Comparison of ENCODE assay signal across 11 cellular contexts in the genomic region with DNA sequence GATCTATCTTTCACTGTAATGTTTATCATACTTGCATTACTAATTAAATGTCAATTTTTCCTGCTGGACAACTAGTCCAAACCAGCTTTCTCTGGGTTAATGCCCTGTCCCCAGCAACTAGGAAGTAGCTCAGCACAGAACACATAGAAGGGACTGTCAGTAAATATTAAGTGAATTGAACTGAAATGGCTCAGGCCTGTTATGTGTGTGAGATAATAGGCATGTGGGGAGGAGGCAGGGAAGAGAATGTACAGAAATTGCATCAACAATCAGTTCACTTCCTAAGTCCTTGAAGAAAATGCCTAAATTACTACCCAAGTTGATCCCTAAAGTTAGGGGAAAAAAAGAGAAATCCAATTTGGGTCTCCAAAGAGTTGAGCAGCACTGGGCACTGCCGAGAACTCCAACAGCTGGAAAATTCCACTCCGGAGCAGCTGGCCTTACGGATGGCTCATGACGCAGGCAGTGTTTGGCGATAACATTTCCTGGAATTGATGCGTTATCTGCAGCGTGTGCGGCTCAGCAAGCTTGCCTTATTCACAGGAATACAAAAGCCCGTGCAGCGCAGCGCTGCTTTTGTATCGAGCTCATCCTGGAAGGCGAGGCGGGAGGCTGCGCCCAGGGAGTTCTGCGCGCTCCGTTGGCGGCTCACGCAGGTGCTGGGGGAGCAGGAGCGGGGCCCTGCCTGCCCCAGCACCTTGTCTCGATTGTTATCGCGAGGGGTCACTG.
A peak's percentile ranks its signal among the peaks of the same experiment; 100 is the strongest.
DNase-seq lines count a peak whose midpoint lies in the region; ATAC-seq and TF ChIP-seq lines count a peak whose summit lies in the region.
"Had no signal": no experiment of that assay in that cellular context is flagged by ENCODE, and none has a peak within 500 bp of the region (broad histone marks: within the 10 kb centered on the region; RNA-seq: fewer than 3 reads in every experiment).

No MANE protein-coding gene starts in this region.

- H2BK12ac ChIP-seq in mesenchymal stem cell (ENCODE audit: low read length in 2 of 2) = no peak overlapping the region

- peak overlapping the region in 1 of 4 donors; percentile 43 for H3K27ac ChIP-seq in esophagus squamous epithelium
- H3K27ac ChIP-seq in mesenchymal stem cell (ENCODE audit: low read length, poor library complexity, severe bottlenecking) = no peak overlapping the region
- H3K27ac ChIP-seq in upper lobe of right lung = peak overlapping the region; percentile 9

- no peak overlapping the region for H4K8ac ChIP-seq in mesenchymal stem cell (ENCODE audit: low read length)

- no peaks in the 10 kb centered on the region for H3K36me3 ChIP-seq in esophagus squamous epithelium
- no peaks in the 10 kb centered on the region for H3K36me3 ChIP-seq in mesenchymal stem cell (ENCODE audit: control insufficient read depth in 1 of 2, insufficient read depth in 2 of 2, low read depth in 1 of 2, low read length in 2 of 2)
- H3K36me3 ChIP-seq in upper lobe of right lung = no peaks in the 10 kb centered on the region

- H3K4me1 ChIP-seq in esophagus squamous epithelium (peaks cover 0 to 8% (median 0%) of the 10 kb centered on the region in 3 donors), mesenchymal stem cell (ENCODE audit: control insufficient read depth, insufficient read depth, low read depth, low read length) (no peaks in the 10 kb centered on the region), upper lobe of right lung (no peaks in the 10 kb centered on the region)

- 18 to 31% methylated on average over 10 to 19 of the region's 24 CpGs for WGBS in esophagus squamous epithelium, 2 donors
- 93% methylated on average over 24 of the region's 24 CpGs for WGBS in mesenchymal stem cell

- no peak overlapping the region for H3K23ac ChIP-seq in mesenchymal stem cell (ENCODE audit: low read length in 2 of 2)

- no peak overlapping the region for H3K18ac ChIP-seq in mesenchymal stem cell (ENCODE audit: low read depth in 1 of 2, low read length in 2 of 2)

- intact Hi-C loops in esophagus squamous epithelium (cut with DNase I) (no loop called here), upper lobe of right lung (cut with DNase I) (no loop called here)

- peak; percentile 43 for ATAC-seq in upper lobe of right lung
- no peak for ATAC-seq in GM21529 (IDR thresholded peaks at IDR 0.05; ENCODE audit: unreplicated experiment)
- ATAC-seq in HG02938 (IDR thresholded peaks at IDR 0.05; ENCODE audit: unreplicated experiment) = no peak

- no peaks in the 10 kb centered on the region for H3K27me3 ChIP-seq in esophagus squamous epithelium
- no peaks in the 10 kb centered on the region for H3K27me3 ChIP-seq in mesenchymal stem cell (ENCODE audit: control insufficient read depth in 1 of 2, insufficient read depth in 1 of 2, low read length in 2 of 2)
- no peaks in the 10 kb centered on the region for H3K27me3 ChIP-seq in upper lobe of right lung

- H3K9me3 ChIP-seq in esophagus squamous epithelium = no peaks in the 10 kb centered on the region
- H3K9me3 ChIP-seq in mesenchymal stem cell (ENCODE audit: control insufficient read depth, low read length) = peaks cover 4% of the 10 kb centered on the region
- H3K9me3 ChIP-seq in upper lobe of right lung = no peaks in the 10 kb centered on the region

- no peak overlapping the region for H4K91ac ChIP-seq in mesenchymal stem cell (ENCODE audit: low read length)

- TF ChIP-seq CTCF in esophagus squamous epithelium (IDR thresholded peaks at IDR 0.05) = no peak
- no peak for TF ChIP-seq CTCF in upper lobe of right lung (IDR thresholded peaks at IDR 0.05)

- H3K14ac ChIP-seq in mesenchymal stem cell (ENCODE audit: low read length in 2 of 2) = no peak overlapping the region

- H3K4me2 ChIP-seq in mesenchymal stem cell (ENCODE audit: low read length, poor library complexity, severe bottlenecking) = no peak overlapping the region

- no peak overlapping the region for H2AFZ ChIP-seq in mesenchymal stem cell (ENCODE audit: low read depth, low read length)

- no peak overlapping the region for H3K4ac ChIP-seq in mesenchymal stem cell (ENCODE audit: low read depth in 1 of 2, low read length in 2 of 2)

- no peak overlapping the region for H2BK5ac ChIP-seq in mesenchymal stem cell (ENCODE audit: low read depth, low read length, poor library complexity, severe bottlenecking)

- peak overlapping the region; percentile 38 for H3K9ac ChIP-seq in mesenchymal stem cell (ENCODE audit: low read length)

- H2AK5ac ChIP-seq in mesenchymal stem cell (ENCODE audit: low read length, severe bottlenecking) = no peak overlapping the region

- DNase-seq in NCI-H748 treated with DMSO at 0.1 percent for 48 hours (lab: John Stamatoyannopoulos, UW) = peak; percentile 51
- no peak for DNase-seq in esophagus squamous epithelium (lab: John Stamatoyannopoulos, UW)
- no peak for DNase-seq in mesenchymal stem cell
- DNase-seq in upper lobe of right lung = no peak
- DNase-seq in NCI-H82 treated with DMSO at 0.1 percent for 48 hours (lab: John Stamatoyannopoulos, UW; ENCODE audit: unreplicated experiment) = no peak
- DNase-seq: activated CD4-positive, CD25-positive, alpha-beta regulatory T cell; midbrain; NCI-H524 treated with DMSO at 0.1 percent for 48 hours had no signal

- H3K4me3 ChIP-seq in esophagus squamous epithelium (peak overlapping the region in 3 of 4 donors; percentile 5 to 48 (median 5)), mesenchymal stem cell (ENCODE audit: insufficient read depth in 1 of 2, low read depth in 1 of 2, low read length in 2 of 2) (peak overlapping the region in 1 of 2 experiments; percentile 68), upper lobe of right lung (no peak overlapping the region)
- H3K4me3 ChIP-seq: skin epidermis had no signal

- no peak overlapping the region for H2BK15ac ChIP-seq in mesenchymal stem cell (ENCODE audit: low read depth, poor library complexity, severe bottlenecking)

- H3K79me1 ChIP-seq in mesenchymal stem cell (replicated peaks; ENCODE audit: low read length, poor library complexity, severe bottlenecking) = no peaks in the 10 kb centered on the region

- no peak overlapping the region for H2BK120ac ChIP-seq in mesenchymal stem cell (ENCODE audit: low read depth, low read length)

- no peak for TF ChIP-seq POLR2A in esophagus squamous epithelium (IDR thresholded peaks at IDR 0.05)
